In the genomic region with DNA sequence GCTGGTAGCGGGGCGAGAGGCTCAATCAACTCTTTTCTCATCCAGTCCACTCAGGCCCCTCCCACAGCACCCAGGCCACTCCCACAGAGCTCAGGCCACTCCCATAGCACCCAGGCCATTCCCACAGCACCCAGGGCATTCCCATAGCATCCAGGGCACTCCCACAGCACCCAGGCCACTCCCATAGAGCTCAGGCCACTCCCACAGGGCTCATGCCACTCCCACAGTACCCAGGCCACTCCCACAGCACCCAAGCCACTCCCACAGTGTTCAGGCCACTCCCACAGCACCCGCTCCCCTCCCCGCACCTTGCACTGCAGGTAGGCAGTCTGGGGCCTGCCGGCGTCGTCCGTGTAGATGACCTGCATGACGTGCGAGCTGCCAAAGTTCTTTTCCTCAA, we compare ENCODE assay signal across 10 cellular contexts. TPM values are rescaled to one million over a fixed set of nuclear protein-coding genes. Genes with fewer than 3 reads are reported as not detected.
DNase-seq lines count a peak whose midpoint lies in the region; ATAC-seq and TF ChIP-seq lines count a peak whose summit lies in the region.
"Not testable (repeated sequence)": the region's sequence is repeated elsewhere in the genome, so short reads cannot be mapped to it uniquely, and the experiment has no call there.
"Had no signal": no experiment of that assay in that cellular context is flagged by ENCODE, and none has a peak within 500 bp of the region (broad histone marks: within the 10 kb centered on the region; RNA-seq: fewer than 3 reads in every experiment).

No MANE protein-coding gene starts in this region.

- H3K4me3 ChIP-seq in fibroblast of mammary gland (ENCODE audit: control insufficient read depth, low read depth, low read length); naive thymus-derived CD4-positive, alpha-beta T cell (ENCODE audit: low read length); transverse colon: not testable (repeated sequence)

- H3K27me3 Mint-ChIP-seq in activated CD4-positive, alpha-beta memory T cell treated with anti-CD3 and anti-CD28 coated beads, Interleukin-2, amount 10 ng/mL, durations not matched to agents 7 days and 5 days; naive thymus-derived CD4-positive, alpha-beta T cell: not testable (repeated sequence)

- not testable (repeated sequence) for H3K36me3 ChIP-seq in naive thymus-derived CD4-positive, alpha-beta T cell (ENCODE audit: control insufficient read depth in 2 of 3, insufficient read depth in 3 of 3, low read length in 3 of 3); transverse colon

- H3K27ac ChIP-seq in naive thymus-derived CD4-positive, alpha-beta T cell (ENCODE audit: low read depth, low read length); transverse colon: not testable (repeated sequence)

- not testable (repeated sequence) for TF ChIP-seq POLR2A in transverse colon (IDR thresholded peaks at IDR 0.05)

- peaks cover 11% of the 10 kb centered on the region for H3K4me1 Mint-ChIP-seq in activated CD4-positive, alpha-beta memory T cell treated with anti-CD3 and anti-CD28 coated beads, Interleukin-2, amount 10 ng/mL, durations not matched to agents 7 days and 5 days
- peaks cover 0 to 12% (median 8%) of the 10 kb centered on the region in 7 donors for H3K4me1 Mint-ChIP-seq in naive thymus-derived CD4-positive, alpha-beta T cell

- WGBS in transverse colon (ENCODE audit: low coverage in 1 of 2), 2 donors: 76% methylated on average over 8 of the region's 10 CpGs; no CpG with 5 or more reads in 1 of the 2 donors

- peak; percentile 58 for ATAC-seq in SK-N-SH treated with all-trans-retinoic acid at 6 μM for 48 hours
- ATAC-seq in naive thymus-derived CD4-positive, alpha-beta T cell: peak; percentile 36

- DNase-seq in Daoy (ENCODE audit: low read depth) (peak; percentile 66), MV-4-11 (lab: John Stamatoyannopoulos, UW) (peak; percentile 7), amniotic epithelial cell (ENCODE audit: low read depth) (peak; percentile 35), fibroblast of mammary gland (ENCODE audit: low read depth) (peak; percentile 38), transverse colon (peak; percentile 56)
- DNase-seq in activated CD4-positive, alpha-beta memory T cell treated with anti-CD3 and anti-CD28 coated beads, Interleukin-2, amount 10 ng/mL, durations not matched to agents 7 days and 5 days: peak; percentile 37
- DNase-seq in naive thymus-derived CD4-positive, alpha-beta T cell: peak in 8 of 9 donors; percentile 38 to 62 (median 51)

- H3K27ac Mint-ChIP-seq in activated CD4-positive, alpha-beta memory T cell treated with anti-CD3 and anti-CD28 coated beads, Interleukin-2, amount 10 ng/mL, durations not matched to agents 7 days and 5 days: not testable (repeated sequence)
- peak overlapping the region in 2 of 9 donors; percentile 4 to 62 for H3K27ac Mint-ChIP-seq in naive thymus-derived CD4-positive, alpha-beta T cell

- POLR2A ChIA-PET in activated CD4-positive, alpha-beta memory T cell treated with anti-CD3 and anti-CD28 coated beads, Interleukin-2, amount 10 ng/mL, durations not matched to agents 7 days and 5 days (lab: Charles Lee); naive thymus-derived CD4-positive, alpha-beta T cell (lab: Charles Lee): not testable (repeated sequence)

- not testable (repeated sequence) for H3K27me3 ChIP-seq in naive thymus-derived CD4-positive, alpha-beta T cell (ENCODE audit: control insufficient read depth in 2 of 2, insufficient read depth in 2 of 2, low read length in 2 of 2); transverse colon

- TF ChIP-seq EP300 in transverse colon (IDR thresholded peaks at IDR 0.05; ENCODE audit: low read depth): not testable (repeated sequence)

- intact Hi-C loops in naive thymus-derived CD4-positive, alpha-beta T cell (cut with micrococcal nuclease); transverse colon (cut with DNase I; ENCODE audit: low total_unique reads): not testable (repeated sequence)

- H3K4me3 Mint-ChIP-seq in activated CD4-positive, alpha-beta memory T cell treated with anti-CD3 and anti-CD28 coated beads, Interleukin-2, amount 10 ng/mL, durations not matched to agents 7 days and 5 days; naive thymus-derived CD4-positive, alpha-beta T cell: not testable (repeated sequence)

- not testable (repeated sequence) for H3K4me1 ChIP-seq in naive thymus-derived CD4-positive, alpha-beta T cell (ENCODE audit: control insufficient read depth in 2 of 2, insufficient read depth in 2 of 2, low read length in 2 of 2)
- peaks cover 0 to 15% (median 7%) of the 10 kb centered on the region in 4 donors for H3K4me1 ChIP-seq in transverse colon

- CTCF ChIA-PET in activated CD4-positive, alpha-beta memory T cell treated with anti-CD3 and anti-CD28 coated beads, Interleukin-2, amount 10 ng/mL, durations not matched to agents 7 days and 5 days (lab: Charles Lee); naive thymus-derived CD4-positive, alpha-beta T cell (lab: Charles Lee): not testable (repeated sequence)

- H3K9me3 Mint-ChIP-seq in activated CD4-positive, alpha-beta memory T cell treated with anti-CD3 and anti-CD28 coated beads, Interleukin-2, amount 10 ng/mL, durations not matched to agents 7 days and 5 days; naive thymus-derived CD4-positive, alpha-beta T cell: not testable (repeated sequence)

- not testable (repeated sequence) for TF ChIP-seq CTCF in fibroblast of mammary gland (conservative IDR thresholded peaks at IDR 0.05; ENCODE audit: control insufficient read depth, insufficient read depth, low read depth, low read length); transverse colon (IDR thresholded peaks at IDR 0.05)

- H3K36me3 Mint-ChIP-seq in activated CD4-positive, alpha-beta memory T cell treated with anti-CD3 and anti-CD28 coated beads, Interleukin-2, amount 10 ng/mL, durations not matched to agents 7 days and 5 days (ENCODE audit: low read depth); naive thymus-derived CD4-positive, alpha-beta T cell: not testable (repeated sequence)

- H3K9me3 ChIP-seq in naive thymus-derived CD4-positive, alpha-beta T cell (ENCODE audit: control insufficient read depth in 2 of 3, low read length in 3 of 3); transverse colon: not testable (repeated sequence)

- in situ Hi-C loops in transverse colon (cut with MboI; ENCODE audit: low pct_ligation_motif_present in 1 of 4, low pct_unique_long_range_greater_than_20kb in 1 of 4, low sequenced_read_pairs in 3 of 4): not testable (repeated sequence)

RNA-seq across cellular contexts. Expression of a gene that starts 8.1 kb away (rescaled TPM):
- total RNA-seq in Daoy (2014; rRNA removed; shearing (Covaris generic)): 183 and 191 TPM in 2 replicates
- total RNA-seq in activated CD4-positive, alpha-beta memory T cell treated with anti-CD3 and anti-CD28 coated beads, Interleukin-2, amount 10 ng/mL, durations not matched to agents 7 days and 5 days: 100 to 1,000 TPM; 175 to 176 TPM
- total RNA-seq in naive thymus-derived CD4-positive, alpha-beta T cell: 100 to 1,000 TPM; 112 to 182 (median 164) TPM
- 100 to 1,000 TPM; 171 to 217 TPM for polyA plus RNA-seq in naive thymus-derived CD4-positive, alpha-beta T cell
- 100 to 1,000 TPM in 3 of 4 donors, 10 to 100 TPM in 1; 97.5 to 184 (median 137) TPM for total RNA-seq in transverse colon

RNA-seq across cellular contexts. Expression of a gene that starts 29.0 kb away (rescaled TPM):
- total RNA-seq in Daoy (2014; rRNA removed; shearing (Covaris generic)): 0.39 TPM in 1 of 2 replicates, not detected in the other
- total RNA-seq in activated CD4-positive, alpha-beta memory T cell treated with anti-CD3 and anti-CD28 coated beads, Interleukin-2, amount 10 ng/mL, durations not matched to agents 7 days and 5 days: under 1 TPM in 1 of 2 experiments, not detected in 1; 0.43 TPM
- total RNA-seq in naive thymus-derived CD4-positive, alpha-beta T cell: 1 to 10 TPM in 4 of 5 experiments, under 1 TPM in 1; 0.73 to 3.1 (median 1.8) TPM
- not detected for polyA plus RNA-seq in naive thymus-derived CD4-positive, alpha-beta T cell
- total RNA-seq in transverse colon: 1 to 10 TPM in 1 of 4 donors, not detected in 3; 9.7 TPM
- polyA plus RNA-seq: neural cell had no signal

RNA-seq across cellular contexts. Expression of a gene that starts 38.7 kb away (rescaled TPM):
- total RNA-seq in Daoy (2014; rRNA removed; shearing (Covaris generic)): not detected in 2 replicates
- total RNA-seq in activated CD4-positive, alpha-beta memory T cell treated with anti-CD3 and anti-CD28 coated beads, Interleukin-2, amount 10 ng/mL, durations not matched to agents 7 days and 5 days: not detected
- total RNA-seq in naive thymus-derived CD4-positive, alpha-beta T cell: under 1 TPM in 2 of 5 experiments, not detected in 3; 0.19 to 0.30 TPM
- polyA plus RNA-seq in naive thymus-derived CD4-positive, alpha-beta T cell: under 1 TPM; 0.07 to 0.21 TPM
- not detected for total RNA-seq in transverse colon
- polyA plus RNA-seq: heart left ventricle, neural cell had no signal

RNA-seq across cellular contexts. Expression of a gene that starts 46.0 kb away (rescaled TPM):
- 16.2 and 24.1 TPM in 2 replicates for total RNA-seq in Daoy (2014; rRNA removed; shearing (Covaris generic))
- 10 to 100 TPM; 29.4 to 30.7 TPM for total RNA-seq in activated CD4-positive, alpha-beta memory T cell treated with anti-CD3 and anti-CD28 coated beads, Interleukin-2, amount 10 ng/mL, durations not matched to agents 7 days and 5 days
- 10 to 100 TPM; 33.9 to 77.1 (median 48.9) TPM for total RNA-seq in naive thymus-derived CD4-positive, alpha-beta T cell
- polyA plus RNA-seq in naive thymus-derived CD4-positive, alpha-beta T cell: 10 to 100 TPM; 18.2 to 20.4 TPM
- total RNA-seq in transverse colon: 100 to 1,000 TPM in 2 of 4 donors, 10 to 100 TPM in 2; 54.3 to 340 (median 81.1) TPM

Comparison
In these comparisons a context has a peak if more than half of its experiments do, and no peak if none do; other contexts are left out.
1. DNase-seq: peak in every context shown above with its lines; median percentile 66 in Daoy; 56 in transverse colon; 51 in naive thymus-derived CD4-positive, alpha-beta T cell; 38 in fibroblast of mammary gland; 37 in activated CD4-positive, alpha-beta memory T cell treated with anti-CD3 and anti-CD28 coated beads, Interleukin-2, amount 10 ng/mL, durations not matched to agents 7 days and 5 days; 35 in amniotic epithelial cell; 7 in MV-4-11.